Comparison of ENCODE assay signal across 8 cellular contexts in genomic region chr10:91389636-91390512, GRCh38. TPM values are rescaled to one million over a fixed set of nuclear protein-coding genes. Genes with fewer than 3 reads are reported as not detected.
DNase-seq lines count a peak whose midpoint lies in the region; ATAC-seq and TF ChIP-seq lines count a peak whose summit lies in the region.

No MANE protein-coding gene starts in this region.

- no peak for TF ChIP-seq POLR2A in breast epithelium (IDR thresholded peaks at IDR 0.05)
- TF ChIP-seq POLR2A in transverse colon (IDR thresholded peaks at IDR 0.05) = no peak

- H3K9me3 ChIP-seq in breast epithelium (no peaks in the 10 kb centered on the region), transverse colon (no peaks in the 10 kb centered on the region)

- H3K36me3 ChIP-seq in breast epithelium (no peaks in the 10 kb centered on the region), transverse colon (no peaks in the 10 kb centered on the region)

- no peak overlapping the region for H3K27ac ChIP-seq in breast epithelium
- peak overlapping the region in 2 of 4 donors; percentile 9 to 21 for H3K27ac ChIP-seq in transverse colon

- peak; percentile 95 for ATAC-seq in GM19463 (IDR thresholded peaks at IDR 0.05; ENCODE audit: unreplicated experiment)
- ATAC-seq in HG03439 (IDR thresholded peaks at IDR 0.05; ENCODE audit: unreplicated experiment) = peak; percentile 89

- H3K4me3 ChIP-seq in breast epithelium = no peak overlapping the region
- peak overlapping the region in 1 of 4 donors; percentile 16 for H3K4me3 ChIP-seq in transverse colon

- in situ Hi-C loops in transverse colon (cut with MboI; ENCODE audit: low pct_ligation_motif_present in 1 of 4, low pct_unique_long_range_greater_than_20kb in 1 of 4, low sequenced_read_pairs in 3 of 4) = loop anchor here (10.0 to 25.0 kb wide), 3 partner anchors 245 to 522 kb away; partner anchors contain the start of genes BTAF1 (in 4 of the 4), FGFBP3 (in 4 of the 4) and PPP1R3C (in 2 of the 4)

- peak; percentile 79 for DNase-seq in ELR (ENCODE audit: low read depth)
- DNase-seq in NCI-H748 (lab: John Stamatoyannopoulos, UW; ENCODE audit: unreplicated experiment) = peak; percentile 60
- DNase-seq in breast epithelium (ENCODE audit: low spot score in 2 of 2) = no peak
- DNase-seq in kidney tubule cell (ENCODE audit: low spot score) = peak; percentile 68
- no peak for DNase-seq in transverse colon
- no peak for DNase-seq in stimulated activated CD4-positive, alpha-beta T cell treated with anti-CD3 and anti-CD28 coated beads, Interleukin-2, amount 100 ng/mL, for 24 hours

- peak; percentile 29 to 61 (median 58) for TF ChIP-seq CTCF in breast epithelium (IDR thresholded peaks at IDR 0.05)
- TF ChIP-seq CTCF in transverse colon (IDR thresholded peaks at IDR 0.05) = peak; percentile 66 to 75 (median 69)

- no peak for TF ChIP-seq EP300 in transverse colon (IDR thresholded peaks at IDR 0.05; ENCODE audit: low read depth)

- intact Hi-C loops in breast epithelium (cut with DNase I; ENCODE audit: low total_unique reads) = no loop called here
- intact Hi-C loops in transverse colon (cut with DNase I; ENCODE audit: low total_unique reads) = loop anchor here (1.0 to 10.0 kb wide), 3 partner anchors 20 to 245 kb away; partner anchors contain the start of genes HECTD2 and PPP1R3C

- 3 to 12% methylated on average over 6 to 8 of the region's 8 CpGs for WGBS in transverse colon (ENCODE audit: low coverage in 1 of 2), 2 donors

- H3K4me1 ChIP-seq in breast epithelium (no peaks in the 10 kb centered on the region), transverse colon (peaks cover 0 to 9% (median 5%) of the 10 kb centered on the region in 4 donors)

- no peaks in the 10 kb centered on the region for H3K27me3 ChIP-seq in breast epithelium
- H3K27me3 ChIP-seq in transverse colon = peaks cover 9% of the 10 kb centered on the region

RNA-seq across cellular contexts. Expression of gene HECTD2, which starts 20.3 kb away (rescaled TPM):
- total RNA-seq in breast epithelium = 10 to 100 TPM; 14.2 to 30.7 (median 19.0) TPM
- 10 to 100 TPM in 1 of 4 donors, 1 to 10 TPM in 3; 6.8 to 10.3 (median 8.1) TPM for total RNA-seq in transverse colon

Comparison
In these comparisons a context has a peak if more than half of its experiments do, and no peak if none do; other contexts are left out.
1. DNase-seq: peak in ELR (single experiment), NCI-H748 (single experiment) and kidney tubule cell (single experiment); none in breast epithelium (0 of 2), transverse colon (single experiment) and stimulated activated CD4-positive, alpha-beta T cell treated with anti-CD3 and anti-CD28 coated beads, Interleukin-2, amount 100 ng/mL, for 24 hours (0 of 2).